ENCODE assay signal across 18 cellular contexts in genomic region chr2:46117994-46118393, GRCh38.
DNase-seq lines count a peak whose midpoint lies in the region; ATAC-seq, FAIRE-seq and TF ChIP-seq lines count a peak whose summit lies in the region.
"Had no signal": no experiment of that assay in that cellular context is flagged by ENCODE, and none has a peak within 500 bp of the region (broad histone marks: within the 10 kb centered on the region; RNA-seq: fewer than 3 reads in every experiment).

No MANE protein-coding gene starts in this region.

- ATAC-seq in heart right ventricle (no peak), Right ventricle myocardium superior (ENCODE audit: poor library complexity) (no peak), RWPE2 (ENCODE audit: low read depth) (no peak), HepG2 (no peak), HG02938 (IDR thresholded peaks at IDR 0.05; ENCODE audit: unreplicated experiment) (no peak), GM19463 (IDR thresholded peaks at IDR 0.05; ENCODE audit: unreplicated experiment) (no peak)

- no peak for DNase-seq in heart right ventricle
- DNase-seq in Right ventricle myocardium superior, result no peak
- DNase-seq in RWPE2 (ENCODE audit: low spot score), result no peak
- no peak for DNase-seq in HepG2 (ENCODE audit: low spot score)
- no peak for DNase-seq in vagina (ENCODE audit: extremely low spot score in 2 of 2)
- no peak for DNase-seq in kidney glomerular epithelial cell (lab: John Stamatoyannopoulos, UW)
- DNase-seq: Caco-2, DND-41, GF-D8, NCI-H1105 treated with DMSO at 0.1 percent for 48 hours, NCI-H187 treated with DMSO at 0.1 percent for 48 hours, NCI-H446 had no signal

- no peak overlapping the region for H2AFZ ChIP-seq in HepG2 (ENCODE audit: low read length)

- intact Hi-C loops in heart right ventricle (cut with DNase I) (loop anchor here in 2 of 10 donors (2.0 to 10.0 kb wide), 4 partner anchors 51 to 103 kb away; no protein-coding TSS in a partner anchor), Right ventricle myocardium superior (cut with DNase I) (no loop called here), HepG2 (cut with micrococcal nuclease; ENCODE audit: unreplicated experiment) (no loop called here), vagina (cut with DNase I) (no loop called here)

- TF ChIP-seq POLR2A in HepG2 (IDR thresholded peaks at IDR 0.05; ENCODE audit: insufficient read depth in 1 of 2, low read depth in 2 of 2, low read length in 2 of 2), result no peak
- TF ChIP-seq POLR2A in vagina (IDR thresholded peaks at IDR 0.05), result no peak

- POLR2A ChIA-PET in HepG2 (lab: Yijun Ruan, JAX), result no interaction called here

- no peak overlapping the region for H3K4me2 ChIP-seq in HepG2 (ENCODE audit: low read depth, low read length)
- H3K4me2 ChIP-seq: KMS-11 had no signal

- H3K9ac ChIP-seq in HepG2 (ENCODE audit: insufficient read depth, low read depth, low read length), result no peak overlapping the region
- H3K9ac ChIP-seq: KMS-11 had no signal

- H3K4me1 ChIP-seq in heart right ventricle (peaks cover 6 to 83% (median 54%) of the 10 kb centered on the region in 9 donors), RWPE2 (ENCODE audit: insufficient read depth, poor library complexity, severe bottlenecking) (peaks cover 17% of the 10 kb centered on the region), HepG2 (ENCODE audit: insufficient read depth, low read length) (peaks cover 16% of the 10 kb centered on the region), vagina (peaks cover 61% of the 10 kb centered on the region)

- H3K27ac ChIP-seq in heart right ventricle, result peak overlapping the region; percentile 56 to 89 (median 84)
- peak overlapping the region; percentile 44 for H3K27ac ChIP-seq in RWPE2 (ENCODE audit: poor library complexity, severe bottlenecking)
- H3K27ac ChIP-seq in HepG2 (ENCODE audit: extremely low read length, insufficient read depth, low read length), result no peak overlapping the region
- H3K27ac ChIP-seq in vagina, result peak overlapping the region; percentile 64
- H3K27ac ChIP-seq: KMS-11 had no signal

- 89 to 91% methylated on average over 3 of the region's 3 CpGs for WGBS in heart right ventricle, 2 donors
- 65% methylated on average over 3 of the region's 3 CpGs for WGBS in HepG2 (ENCODE audit: low lambda C conversion rate)

- no TSS peak for BruUV-seq in HepG2 (replicated peaks; lab: Mats Ljungman, UMichigan)

- H4K20me1 ChIP-seq in HepG2 (ENCODE audit: insufficient read depth, low read length), result no peaks in the 10 kb centered on the region

- H3K9me3 ChIP-seq in heart right ventricle, result no peaks in the 10 kb centered on the region
- H3K9me3 ChIP-seq in RWPE2 (ENCODE audit: severe bottlenecking), result no peaks in the 10 kb centered on the region
- no peaks in the 10 kb centered on the region for H3K9me3 ChIP-seq in HepG2 (ENCODE audit: low read length)
- H3K9me3 ChIP-seq in vagina, result no peaks in the 10 kb centered on the region
- H3K9me3 ChIP-seq: Caco-2, MG63 had no signal

- peak; percentile 52 for FAIRE-seq in HepG2 (lab: Jason Lieb, UNC)
- FAIRE-seq: A204.1, H1 had no signal

- no peaks in the 10 kb centered on the region for H3K79me2 ChIP-seq in HepG2 (ENCODE audit: insufficient read depth, low read length)

- TF ChIP-seq CTCF in heart right ventricle (IDR thresholded peaks at IDR 0.05) (no peak), RWPE2 (IDR thresholded peaks at IDR 0.05; ENCODE audit: poor library complexity, severe bottlenecking) (no peak), HepG2 (CRISPR knock-in tag; IDR thresholded peaks at IDR 0.05) (no peak), vagina (IDR thresholded peaks at IDR 0.05) (no peak)

- H3K27me3 ChIP-seq in heart right ventricle (no peaks in the 10 kb centered on the region), RWPE2 (ENCODE audit: insufficient read depth, poor library complexity, severe bottlenecking) (no peaks in the 10 kb centered on the region), HepG2 (ENCODE audit: control insufficient read depth in 1 of 2, insufficient read depth in 2 of 2, low read length in 2 of 2) (no peaks in the 10 kb centered on the region), vagina (no peaks in the 10 kb centered on the region)
- H3K27me3 ChIP-seq: MG63 had no signal

- CTCF ChIA-PET in HepG2 (lab: Yijun Ruan, JAX; ENCODE audit: low intra/inter-chr PET ratio, low total read pairs), result no interaction called here

- no peak for TF ChIP-seq RAD21 in HepG2 (CRISPR knock-in tag; IDR thresholded peaks at IDR 0.05)

- no peaks in the 10 kb centered on the region for H3K36me3 ChIP-seq in heart right ventricle
- H3K36me3 ChIP-seq in RWPE2 (ENCODE audit: low read depth), result no peaks in the 10 kb centered on the region
- no peaks in the 10 kb centered on the region for H3K36me3 ChIP-seq in HepG2 (replicated peaks in 1 of 2; ENCODE audit: control insufficient read depth in 1 of 2, insufficient read depth in 2 of 2, low read length in 2 of 2)
- no peaks in the 10 kb centered on the region for H3K36me3 ChIP-seq in vagina
- H3K36me3 ChIP-seq: MG63 had no signal

- H3K4me3 ChIP-seq in heart right ventricle (no peak overlapping the region), RWPE2 (ENCODE audit: severe bottlenecking) (no peak overlapping the region), HepG2 (replicated peaks in 1 of 3; ENCODE audit: insufficient read depth in 1 of 3, low read depth in 2 of 3, low read length in 3 of 3) (no peak overlapping the region), vagina (no peak overlapping the region)
- H3K4me3 ChIP-seq: MG63 had no signal

- in situ Hi-C loops in HepG2 (cut with HindIII; ENCODE audit: extremely low pct_ligation_motif_present, low pct_unique_long_range_greater_than_20kb), result no loop called here

- TF ChIP-seq EP300 in HepG2 (IDR thresholded peaks at IDR 0.05; ENCODE audit: low read depth in 2 of 2, low read length in 2 of 2) (no peak), HepG2 (CRISPR knock-in tag; IDR thresholded peaks at IDR 0.05; ENCODE audit: borderline replicate concordance) (no peak)

TF ChIP-seq in HepG2, 621 proteins besides CTCF, POLR2A, EP300 and RAD21:
- TF ChIP-seq ZNF746 (CRISPR knock-in tag; IDR thresholded peaks at IDR 0.05) (no peak), NR2F1 (CRISPR knock-in tag; IDR thresholded peaks at IDR 0.05) (no peak), LCORL (IDR thresholded peaks at IDR 0.05) (no peak), LCORL (CRISPR knock-in tag; IDR thresholded peaks at IDR 0.05) (no peak), ATF7 (IDR thresholded peaks at IDR 0.05) (peak; percentile 74), ATF7 (CRISPR knock-in tag; IDR thresholded peaks at IDR 0.05) (no peak), ZFYVE20 (CRISPR knock-in tag; IDR thresholded peaks at IDR 0.05; ENCODE audit: borderline replicate concordance, low read depth) (no peak)
- TF ChIP-seq, protein P1, sequence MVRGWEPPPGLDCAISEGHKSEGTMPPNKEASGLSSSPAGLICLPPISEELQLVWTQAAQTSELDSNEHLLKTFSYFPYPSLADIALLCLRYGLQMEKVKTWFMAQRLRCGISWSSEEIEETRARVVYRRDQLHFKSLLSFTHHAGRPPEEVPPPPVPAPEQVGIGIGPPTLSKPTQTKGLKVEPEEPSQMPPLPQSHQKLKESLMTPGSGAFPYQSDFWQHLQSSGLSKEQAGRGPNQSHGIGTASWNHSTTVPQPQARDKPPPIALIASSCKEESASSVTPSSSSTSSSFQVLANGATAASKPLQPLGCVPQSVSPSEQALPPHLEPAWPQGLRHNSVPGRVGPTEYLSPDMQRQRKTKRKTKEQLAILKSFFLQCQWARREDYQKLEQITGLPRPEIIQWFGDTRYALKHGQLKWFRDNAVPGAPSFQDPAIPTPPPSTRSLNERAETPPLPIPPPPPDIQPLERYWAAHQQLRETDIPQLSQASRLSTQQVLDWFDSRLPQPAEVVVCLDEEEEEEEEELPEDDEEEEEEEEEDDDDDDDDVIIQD (CRISPR knock-in tag; IDR thresholded peaks at IDR 0.05; ENCODE audit: low read depth), result no peak
TF ChIP-seq in HepG2: peak in this region for 1.
